ENCODE assay signal across 8 cellular contexts in the genomic region with DNA sequence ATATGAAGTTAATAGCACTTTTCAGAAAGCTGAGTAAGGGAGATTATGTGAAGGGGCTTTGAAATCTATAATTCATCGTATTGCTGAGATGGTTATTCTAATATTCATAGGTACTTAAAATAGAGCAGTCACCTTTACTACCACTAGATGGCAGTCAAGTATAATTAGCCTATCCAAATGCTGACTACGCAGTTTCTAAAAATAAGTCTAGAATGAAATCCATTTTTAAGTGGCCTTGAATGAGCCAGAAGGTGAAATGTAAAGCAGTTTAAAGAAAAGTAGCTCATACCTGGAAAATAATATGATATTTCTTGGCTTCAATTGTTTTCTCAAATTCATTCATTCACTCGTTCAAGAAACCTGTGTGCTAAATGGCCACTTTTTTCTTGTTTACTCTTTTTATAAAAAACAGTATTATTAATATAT.
DNase-seq lines count a peak whose midpoint lies in the region; ATAC-seq and TF ChIP-seq lines count a peak whose summit lies in the region.

No MANE protein-coding gene starts in this region.

- TF ChIP-seq CTCF in 22Rv1 (IDR thresholded peaks at IDR 0.05) (peak; percentile 90), GM06990 (IDR thresholded peaks at IDR 0.05; ENCODE audit: insufficient read depth, low read length, poor library complexity, severe bottlenecking) (peak; percentile 57), cardiac fibroblast (IDR thresholded peaks at IDR 0.05; ENCODE audit: low read depth, low read length) (peak; percentile 70), vagina (IDR thresholded peaks at IDR 0.05) (peak; percentile 20 to 59 (median 45))

- ATAC-seq in HG02588 (IDR thresholded peaks at IDR 0.05; ENCODE audit: unreplicated experiment): peak; percentile 64

- H3K27me3 ChIP-seq in GM06990 (replicated peaks; ENCODE audit: control insufficient read depth, insufficient read depth, low read length): no peaks in the 10 kb centered on the region
- no peaks in the 10 kb centered on the region for H3K27me3 ChIP-seq in vagina

- H3K27ac Mint-ChIP-seq in activated naive CD4-positive, alpha-beta T cell treated with anti-CD3 and anti-CD28 coated beads, Interleukin-2, amount 10 ng/mL, durations not matched to agents 7 days and 5 days: no peak overlapping the region

- H3K36me3 Mint-ChIP-seq in activated naive CD4-positive, alpha-beta T cell treated with anti-CD3 and anti-CD28 coated beads, Interleukin-2, amount 10 ng/mL, durations not matched to agents 7 days and 5 days: no peaks in the 10 kb centered on the region

- no peaks in the 10 kb centered on the region for H3K36me3 ChIP-seq in GM06990 (ENCODE audit: control insufficient read depth, insufficient read depth, low read length)
- H3K36me3 ChIP-seq in vagina: no peaks in the 10 kb centered on the region

- no peak for TF ChIP-seq POLR2A in vagina (IDR thresholded peaks at IDR 0.05)

- CTCF ChIA-PET in activated naive CD4-positive, alpha-beta T cell treated with anti-CD3 and anti-CD28 coated beads, Interleukin-2, amount 10 ng/mL, durations not matched to agents 7 days and 5 days (lab: Charles Lee): interaction anchor here (0.9 kb wide), 1 partner anchor 350 kb away, joined by 3 read pairs; no protein-coding TSS in a partner anchor

- no peaks in the 10 kb centered on the region for H3K4me1 Mint-ChIP-seq in activated naive CD4-positive, alpha-beta T cell treated with anti-CD3 and anti-CD28 coated beads, Interleukin-2, amount 10 ng/mL, durations not matched to agents 7 days and 5 days

- H3K27me3 Mint-ChIP-seq in activated naive CD4-positive, alpha-beta T cell treated with anti-CD3 and anti-CD28 coated beads, Interleukin-2, amount 10 ng/mL, durations not matched to agents 7 days and 5 days: peaks cover 18% of the 10 kb centered on the region

- H3K4me3 ChIP-seq in GM06990 (replicated peaks; ENCODE audit: low read depth, low read length) (no peak overlapping the region), cardiac fibroblast (replicated peaks in 1 of 2; ENCODE audit: low read depth in 2 of 2, low read length in 2 of 2) (no peak overlapping the region), vagina (no peak overlapping the region)

- no peak overlapping the region for H3K4me3 Mint-ChIP-seq in activated naive CD4-positive, alpha-beta T cell treated with anti-CD3 and anti-CD28 coated beads, Interleukin-2, amount 10 ng/mL, durations not matched to agents 7 days and 5 days

- H3K9me3 Mint-ChIP-seq in activated naive CD4-positive, alpha-beta T cell treated with anti-CD3 and anti-CD28 coated beads, Interleukin-2, amount 10 ng/mL, durations not matched to agents 7 days and 5 days: no peaks in the 10 kb centered on the region

- H3K27ac ChIP-seq in 22Rv1 (no peak overlapping the region), vagina (no peak overlapping the region)

- intact Hi-C loops in vagina (cut with DNase I): loop anchor here (10.0 kb wide), 1 partner anchor 1703 kb away; no protein-coding TSS in a partner anchor

- H3K4me1 ChIP-seq in vagina: no peaks in the 10 kb centered on the region

- DNase-seq in GM06990 (ENCODE audit: extremely low read depth, insufficient read length) (peak; percentile 1), NCI-H446 treated with DMSO at 0.1 percent for 48 hours (lab: John Stamatoyannopoulos, UW) (peak; percentile 60), cardiac fibroblast (ENCODE audit: low read depth in 2 of 2) (peak; percentile 76), left kidney (ENCODE audit: low read depth, low spot score) (peak; percentile 59), vagina (ENCODE audit: extremely low spot score in 2 of 2) (no peak)
- DNase-seq in activated naive CD4-positive, alpha-beta T cell treated with anti-CD3 and anti-CD28 coated beads, Interleukin-2, amount 10 ng/mL, durations not matched to agents 7 days and 5 days: no peak

- no peaks in the 10 kb centered on the region for H3K9me3 ChIP-seq in vagina

Comparison
In these comparisons a context has a peak if more than half of its experiments do, and no peak if none do; other contexts are left out.
1. DNase-seq: peak in GM06990 (single experiment), NCI-H446 treated with DMSO at 0.1 percent for 48 hours (single experiment), cardiac fibroblast (2 of 2) and left kidney (single experiment); none in vagina (0 of 2) and activated naive CD4-positive, alpha-beta T cell treated with anti-CD3 and anti-CD28 coated beads, Interleukin-2, amount 10 ng/mL, durations not matched to agents 7 days and 5 days (single experiment).
2. Peak in every context shown above with its lines, with median percentiles within 50 percentile points of each other: CTCF ChIP-seq.